16 cellular contexts compared by ENCODE assay signal in genomic region chr10:63169063-63169462, GRCh38. TPM values are rescaled to one million over a fixed set of nuclear protein-coding genes. Genes with fewer than 3 reads are reported as not detected.
DNase-seq lines count a peak whose midpoint lies in the region; ATAC-seq lines count a peak whose summit lies in the region.
"Had no signal": no experiment of that assay in that cellular context is flagged by ENCODE, and none has a peak within 500 bp of the region (broad histone marks: within the 10 kb centered on the region; RNA-seq: fewer than 3 reads in every experiment).

No MANE protein-coding gene starts in this region.

- POLR2A ChIA-PET in CD8-positive, alpha-beta memory T cell (lab: Charles Lee): interaction anchor here (0.8 kb wide), 1 partner anchor 36 kb away, joined by 3 read pairs; the partner anchor contains the start of gene NRBF2
- POLR2A ChIA-PET in naive thymus-derived CD4-positive, alpha-beta T cell (lab: Charles Lee): no interaction called here

- no peak overlapping the region for H3K4me3 ChIP-seq in ACC112 (ENCODE audit: low read depth, low read length)
- H3K4me3 ChIP-seq in CD8-positive, alpha-beta memory T cell (ENCODE audit: low read length): no peak overlapping the region
- H3K4me3 ChIP-seq in adipocyte (ENCODE audit: low read length): no peak overlapping the region
- no peak overlapping the region for H3K4me3 ChIP-seq in naive thymus-derived CD4-positive, alpha-beta T cell (ENCODE audit: low read length)
- H3K4me3 ChIP-seq: HAP-1, tibial nerve had no signal

- H3K36me3 Mint-ChIP-seq in CD8-positive, alpha-beta memory T cell: peaks cover 0 to 68% (median 14%) of the 10 kb centered on the region in 3 donors
- peaks cover 12 to 39% (median 21%) of the 10 kb centered on the region in 5 donors for H3K36me3 Mint-ChIP-seq in naive thymus-derived CD4-positive, alpha-beta T cell

- H3K9me3 ChIP-seq in CD8-positive, alpha-beta memory T cell (ENCODE audit: low read length): no peaks in the 10 kb centered on the region
- no peaks in the 10 kb centered on the region for H3K9me3 ChIP-seq in adipocyte (ENCODE audit: control insufficient read depth, low read length)
- no peaks in the 10 kb centered on the region for H3K9me3 ChIP-seq in naive thymus-derived CD4-positive, alpha-beta T cell (ENCODE audit: control insufficient read depth in 2 of 3, low read length in 3 of 3)
- H3K9me3 ChIP-seq: HAP-1, tibial nerve had no signal

- in situ Hi-C loops in G401 (cut with HindIII; ENCODE audit: low sequenced_read_pairs): no loop called here

- H3K79me2 ChIP-seq in ACC112 (ENCODE audit: control insufficient read depth, insufficient read depth, low read length, unreplicated experiment): no peaks in the 10 kb centered on the region

- intact Hi-C loops in naive thymus-derived CD4-positive, alpha-beta T cell (cut with micrococcal nuclease): loop anchor here in 1 of 2 donors (10.0 kb wide), 1 partner anchor 696 kb away; no protein-coding TSS in a partner anchor

- ATAC-seq in naive thymus-derived CD4-positive, alpha-beta T cell: no peak
- no peak for ATAC-seq in GM18519 (IDR thresholded peaks at IDR 0.05; ENCODE audit: low FRiP score, unreplicated experiment)

- H3K27ac Mint-ChIP-seq in CD8-positive, alpha-beta memory T cell: peak overlapping the region in 5 of 8 donors; percentile 1 to 82 (median 38)
- peak overlapping the region in 8 of 9 donors; percentile 18 to 84 (median 74) for H3K27ac Mint-ChIP-seq in naive thymus-derived CD4-positive, alpha-beta T cell

- H3K27ac ChIP-seq in ACC112 (ENCODE audit: low read depth, low read length): peak overlapping the region; percentile 21; the same call in 1 of the 2 replicates
- no peak overlapping the region for H3K27ac ChIP-seq in CD8-positive, alpha-beta memory T cell (ENCODE audit: low read depth, low read length)
- no peak overlapping the region for H3K27ac ChIP-seq in naive thymus-derived CD4-positive, alpha-beta T cell (ENCODE audit: low read depth, low read length)

- peak overlapping the region; percentile 5 for H3K9ac ChIP-seq in adipocyte (ENCODE audit: low read length)

- no peaks in the 10 kb centered on the region for H3K27me3 ChIP-seq in ACC112 (ENCODE audit: insufficient read depth, low read length)
- H3K27me3 ChIP-seq in CD8-positive, alpha-beta memory T cell (ENCODE audit: insufficient read depth, low read length, poor library complexity, severe bottlenecking): no peaks in the 10 kb centered on the region
- H3K27me3 ChIP-seq in adipocyte (replicated peaks; ENCODE audit: control insufficient read depth, insufficient read depth, low read length): no peaks in the 10 kb centered on the region
- no peaks in the 10 kb centered on the region for H3K27me3 ChIP-seq in naive thymus-derived CD4-positive, alpha-beta T cell (ENCODE audit: control insufficient read depth in 2 of 2, insufficient read depth in 2 of 2, low read length in 2 of 2)
- H3K27me3 ChIP-seq: tibial nerve had no signal

- CTCF ChIA-PET in CD8-positive, alpha-beta memory T cell (lab: Charles Lee): interaction anchor here (6.4 kb wide), 1 partner anchor 551 kb away, joined by 154 read pairs; no protein-coding TSS in a partner anchor
- CTCF ChIA-PET in naive thymus-derived CD4-positive, alpha-beta T cell (lab: Charles Lee): interaction anchor here (9.1 kb wide), 1 partner anchor 551 kb away, joined by 202 read pairs; no protein-coding TSS in a partner anchor

- no peaks in the 10 kb centered on the region for H3K9me3 Mint-ChIP-seq in CD8-positive, alpha-beta memory T cell
- peaks cover 0 to 3% (median 0%) of the 10 kb centered on the region in 11 donors for H3K9me3 Mint-ChIP-seq in naive thymus-derived CD4-positive, alpha-beta T cell

- no peak overlapping the region for H3K4me3 Mint-ChIP-seq in CD8-positive, alpha-beta memory T cell
- no peak overlapping the region for H3K4me3 Mint-ChIP-seq in naive thymus-derived CD4-positive, alpha-beta T cell

- no peak overlapping the region for H2AFZ ChIP-seq in ACC112 (ENCODE audit: low read length, unreplicated experiment)

- no peaks in the 10 kb centered on the region for H3K27me3 Mint-ChIP-seq in CD8-positive, alpha-beta memory T cell
- H3K27me3 Mint-ChIP-seq in naive thymus-derived CD4-positive, alpha-beta T cell: no peaks in the 10 kb centered on the region

- no peak for DNase-seq in CD8-positive, alpha-beta memory T cell
- DNase-seq in adipocyte (ENCODE audit: low read depth) (no peak), G401 (ENCODE audit: low spot score) (no peak), NCI-H2227 (lab: John Stamatoyannopoulos, UW; ENCODE audit: unreplicated experiment) (no peak), NCI-H2171 treated with DMSO at 0.1 percent for 48 hours (lab: John Stamatoyannopoulos, UW) (no peak)
- no peak for DNase-seq in naive thymus-derived CD4-positive, alpha-beta T cell
- DNase-seq: anterior cingulate cortex; Kasumi-1; NCI-H2227 treated with DMSO at 0.1 percent for 48 hours; occipital lobe; stimulated activated CD4-positive, alpha-beta T cell treated with anti-CD3 and anti-CD28 coated beads, Interleukin-4, amount 100 ng/mL, for 24 hours; stimulated activated CD8-positive, alpha-beta memory T cell treated with anti-CD3 and anti-CD28 coated beads, Interleukin-4, amount 100 ng/mL, for 48 hours had no signal

- H3K36me3 ChIP-seq in ACC112 (ENCODE audit: insufficient read depth, low read length) (peaks cover 10% of the 10 kb centered on the region), adipocyte (ENCODE audit: control insufficient read depth, insufficient read depth, low read length, severe bottlenecking) (peaks cover 68% of the 10 kb centered on the region)
- peaks cover 22% of the 10 kb centered on the region for H3K36me3 ChIP-seq in CD8-positive, alpha-beta memory T cell (ENCODE audit: insufficient read depth, low read length)
- peaks cover 0 to 29% (median 0%) of the 10 kb centered on the region in 3 experiments for H3K36me3 ChIP-seq in naive thymus-derived CD4-positive, alpha-beta T cell (ENCODE audit: control insufficient read depth in 2 of 3, insufficient read depth in 3 of 3, low read length in 3 of 3)
- H3K36me3 ChIP-seq: HAP-1 had no signal

- peaks cover 11 to 24% (median 11%) of the 10 kb centered on the region in 3 donors for H3K4me1 Mint-ChIP-seq in CD8-positive, alpha-beta memory T cell
- H3K4me1 Mint-ChIP-seq in naive thymus-derived CD4-positive, alpha-beta T cell: peaks cover 4 to 60% (median 15%) of the 10 kb centered on the region in 7 donors

- H3K4me1 ChIP-seq in ACC112 (ENCODE audit: control insufficient read depth, insufficient read depth, low read length, unreplicated experiment) (peaks cover 3% of the 10 kb centered on the region), adipocyte (ENCODE audit: control insufficient read depth, insufficient read depth, low read length) (peaks cover 33% of the 10 kb centered on the region)
- no peaks in the 10 kb centered on the region for H3K4me1 ChIP-seq in CD8-positive, alpha-beta memory T cell (ENCODE audit: insufficient read depth, low read length)
- no peaks in the 10 kb centered on the region for H3K4me1 ChIP-seq in naive thymus-derived CD4-positive, alpha-beta T cell (ENCODE audit: control insufficient read depth in 2 of 2, insufficient read depth in 2 of 2, low read length in 2 of 2)
- H3K4me1 ChIP-seq: HAP-1 had no signal

RNA-seq across cellular contexts. Expression of gene NRBF2, which starts 35.9 kb away (rescaled TPM):
- 10 to 100 TPM; 25.0 to 28.3 TPM for total RNA-seq in CD8-positive, alpha-beta memory T cell
- polyA plus RNA-seq in CD8-positive, alpha-beta memory T cell: 29.7 TPM
- total RNA-seq in naive thymus-derived CD4-positive, alpha-beta T cell: 10 to 100 TPM; 14.5 to 26.0 (median 19.2) TPM
- polyA plus RNA-seq in naive thymus-derived CD4-positive, alpha-beta T cell: 10 to 100 TPM; 15.8 to 27.0 TPM
- 29.0 and 46.0 TPM in 2 replicates for total RNA-seq in G401 (2014; rRNA removed; shearing (Covaris generic))
